Comparison of ENCODE assay signal across 15 cellular contexts in the genomic region with DNA sequence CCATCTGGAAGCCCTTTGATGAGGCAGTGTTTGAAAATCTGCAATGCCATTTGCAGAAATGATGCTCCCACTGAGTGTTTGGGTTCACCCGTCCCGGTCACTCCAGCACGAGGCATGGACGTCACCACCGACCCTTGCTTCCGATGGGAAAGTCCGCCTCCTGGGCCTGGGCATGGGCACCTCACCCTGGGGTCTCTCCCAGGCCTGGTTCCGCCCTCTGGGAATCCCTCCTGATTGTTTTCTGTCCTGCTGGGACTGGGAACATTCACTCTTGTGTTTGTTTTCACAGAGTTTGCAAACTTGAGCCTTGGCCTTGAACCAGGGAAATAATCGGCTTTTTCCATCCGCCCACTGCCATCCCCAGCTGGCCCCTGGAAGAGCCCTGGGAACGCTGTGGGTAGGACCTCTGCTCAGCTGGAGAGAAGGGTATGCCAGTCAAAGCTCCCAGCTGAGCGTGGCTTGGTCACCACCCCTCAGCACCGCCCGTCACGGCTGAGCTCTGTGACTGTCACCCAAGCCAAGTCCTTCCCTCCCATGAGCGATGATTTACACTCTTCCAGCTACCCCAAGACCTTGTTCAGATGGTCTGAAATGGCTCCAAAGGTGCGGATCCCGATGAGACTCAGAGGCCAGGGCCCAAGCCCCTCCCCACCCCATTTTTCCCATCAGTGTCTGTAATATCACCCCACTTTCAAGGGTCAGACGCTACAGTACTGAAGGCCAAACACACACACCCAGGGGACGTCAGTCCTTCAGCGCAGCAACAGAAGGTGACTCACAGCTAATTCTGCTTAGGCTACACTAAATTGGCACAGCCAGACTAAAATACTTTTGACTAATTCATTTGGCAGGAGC. TPM values are rescaled to one million over a fixed set of nuclear protein-coding genes. Genes with fewer than 3 reads are reported as not detected.
DNase-seq lines count a peak whose midpoint lies in the region; ATAC-seq and TF ChIP-seq lines count a peak whose summit lies in the region.
"Had no signal": no experiment of that assay in that cellular context is flagged by ENCODE, and none has a peak within 500 bp of the region (broad histone marks: within the 10 kb centered on the region; RNA-seq: fewer than 3 reads in every experiment).

No MANE protein-coding gene starts in this region.

- no peaks in the 10 kb centered on the region for H3K4me1 ChIP-seq in transverse colon

- no peaks in the 10 kb centered on the region for H3K27me3 ChIP-seq in transverse colon

- ATAC-seq in HG03520 (IDR thresholded peaks at IDR 0.05; ENCODE audit: unreplicated experiment) (no peak), HG03280 (IDR thresholded peaks at IDR 0.05; ENCODE audit: unreplicated experiment) (no peak)
- ATAC-seq: SK-N-SH treated with all-trans-retinoic acid at 6 μM for 48 hours; stimulated activated memory B cell treated with anti-CD40 and anti-IgM and Interleukin-4, amounts not matched to agents 10 μg/mL and 1 μg/mL and 100 μg/mL, for 72 hours had no signal

- TF ChIP-seq CTCF in foreskin fibroblast (IDR thresholded peaks at IDR 0.05; ENCODE audit: low read depth, low read length) (no peak), nephron (IDR thresholded peaks at IDR 0.05; ENCODE audit: unreplicated experiment in 3 of 3) (no peak), transverse colon (IDR thresholded peaks at IDR 0.05) (no peak)

- TF ChIP-seq POLR2A in transverse colon (IDR thresholded peaks at IDR 0.05) = no peak

- H3K36me3 Mint-ChIP-seq in nephron (ENCODE audit: low read depth) = no peaks in the 10 kb centered on the region
- H3K36me3 Mint-ChIP-seq: activated naive CD8-positive, alpha-beta T cell; stimulated activated memory B cell treated with anti-CD40 and anti-IgM and Interleukin-4, amounts not matched to agents 10 μg/mL and 1 μg/mL and 100 μg/mL, for 72 hours had no signal

- H3K9me3 ChIP-seq in transverse colon = no peaks in the 10 kb centered on the region

- no peak for TF ChIP-seq EP300 in transverse colon (IDR thresholded peaks at IDR 0.05; ENCODE audit: low read depth)

- H3K4me1 Mint-ChIP-seq in nephron = peaks cover 47% of the 10 kb centered on the region
- H3K4me1 Mint-ChIP-seq: stimulated activated memory B cell treated with anti-CD40 and anti-IgM and Interleukin-4, amounts not matched to agents 10 μg/mL and 1 μg/mL and 100 μg/mL, for 72 hours had no signal

- intact Hi-C loops in transverse colon (cut with DNase I; ENCODE audit: low total_unique reads) = no loop called here

- peak overlapping the region in 1 of 3 experiments; percentile 43 for H3K4me3 Mint-ChIP-seq in nephron
- H3K4me3 Mint-ChIP-seq: activated naive CD8-positive, alpha-beta T cell; stimulated activated memory B cell treated with anti-CD40 and anti-IgM and Interleukin-4, amounts not matched to agents 10 μg/mL and 1 μg/mL and 100 μg/mL, for 72 hours had no signal

- no peak overlapping the region for H3K4me3 ChIP-seq in foreskin fibroblast (ENCODE audit: low read depth in 1 of 2, low read length in 2 of 2)
- H3K4me3 ChIP-seq in transverse colon = no peak overlapping the region
- H3K4me3 ChIP-seq: BLaER1 treated with 17β-estradiol and CSF1 and Interleukin-3, amounts not matched to agents 10 nM and 100 nM had no signal

- H3K9me3 Mint-ChIP-seq in nephron = peaks cover 3% of the 10 kb centered on the region

- DNase-seq in foreskin fibroblast (peak; percentile 2 to 15), transverse colon (no peak), GDM1 (lab: John Stamatoyannopoulos, UW) (no peak), GM19238 (ENCODE audit: insufficient read length, low spot score) (no peak)
- DNase-seq: NCI-H2081 treated with DMSO at 0.1 percent for 48 hours; stimulated activated CD4-positive, alpha-beta T cell treated with anti-CD3 and anti-CD28 coated beads, Interleukin-4, amount 100 ng/mL, for 24 hours; WERI-Rb-1 had no signal

- 63 to 80% methylated on average over 1 to 21 of the region's 21 CpGs for WGBS in transverse colon (ENCODE audit: low coverage in 1 of 2), 2 donors

- H3K27me3 Mint-ChIP-seq in nephron (ENCODE audit: low read depth) = peaks cover 48% of the 10 kb centered on the region
- H3K27me3 Mint-ChIP-seq: stimulated activated memory B cell treated with anti-CD40 and anti-IgM and Interleukin-4, amounts not matched to agents 10 μg/mL and 1 μg/mL and 100 μg/mL, for 72 hours had no signal

- peak overlapping the region in 2 of 3 experiments; percentile 64 to 83 for H3K27ac Mint-ChIP-seq in nephron
- H3K27ac Mint-ChIP-seq: activated naive CD8-positive, alpha-beta T cell; stimulated activated memory B cell treated with anti-CD40 and anti-IgM and Interleukin-4, amounts not matched to agents 10 μg/mL and 1 μg/mL and 100 μg/mL, for 72 hours had no signal

- peak overlapping the region; percentile 5 for H3K27ac ChIP-seq in angular gyrus (ENCODE audit: low read depth, low read length)
- H3K27ac ChIP-seq in transverse colon = peak overlapping the region; percentile 5 to 55 (median 18)
- H3K27ac ChIP-seq: BLaER1 treated with 17β-estradiol and CSF1 and Interleukin-3, amounts not matched to agents 10 nM and 100 nM had no signal

- no peaks in the 10 kb centered on the region for H3K36me3 ChIP-seq in transverse colon
- H3K36me3 ChIP-seq: BLaER1 treated with 17β-estradiol and CSF1 and Interleukin-3, amounts not matched to agents 10 nM and 100 nM; WERI-Rb-1 had no signal

- in situ Hi-C loops in transverse colon (cut with MboI; ENCODE audit: low pct_ligation_motif_present in 1 of 4, low pct_unique_long_range_greater_than_20kb in 1 of 4, low sequenced_read_pairs in 3 of 4) = no loop called here

RNA-seq across cellular contexts. Expression of gene FZD10, which starts 34.1 kb away (rescaled TPM):
- under 1 TPM in 2 of 4 donors, not detected in 2; 0.32 to 0.68 TPM for total RNA-seq in transverse colon

Comparison
In these comparisons a context has a peak if more than half of its experiments do, and no peak if none do; other contexts are left out.
1. DNase-seq: peak in foreskin fibroblast (2 of 2); none in transverse colon (single experiment), GDM1 (single experiment) and GM19238 (single experiment).